Comparison of ENCODE assay signal across 8 cellular contexts in the genomic region with DNA sequence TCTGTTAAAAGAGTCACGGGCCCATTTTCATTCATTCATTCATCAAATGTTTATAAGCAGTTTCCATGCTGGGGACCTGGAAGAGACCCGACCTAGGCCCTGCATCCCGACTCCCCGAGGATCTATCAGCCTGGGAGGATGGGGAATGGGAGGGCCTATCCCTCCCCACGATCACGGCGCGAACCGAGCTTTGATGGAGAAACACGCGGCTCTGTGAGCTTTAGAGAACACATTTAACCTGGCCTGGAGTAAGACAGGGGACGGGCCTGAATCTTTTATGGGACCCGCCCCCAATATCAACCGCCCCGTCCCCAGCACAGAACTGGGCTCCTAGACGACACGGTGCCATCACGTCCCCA. TPM values are rescaled to one million over a fixed set of nuclear protein-coding genes. Genes with fewer than 3 reads are reported as not detected.
DNase-seq lines count a peak whose midpoint lies in the region; ATAC-seq and TF ChIP-seq lines count a peak whose summit lies in the region.

No MANE protein-coding gene starts in this region.

- no peak for ATAC-seq in Panc1
- ATAC-seq in HG03159 (IDR thresholded peaks at IDR 0.05; ENCODE audit: unreplicated experiment) = no peak

- H3K36me3 Mint-ChIP-seq in Calu3 (ENCODE audit: insufficient read depth, unreplicated experiment) = peaks cover 26% of the 10 kb centered on the region

- H3K4me1 ChIP-seq in Panc1 (ENCODE audit: control insufficient read depth, insufficient read depth, low read length) = no peaks in the 10 kb centered on the region; the same call in 1 of the 2 replicates
- H3K4me1 ChIP-seq in prostate gland (replicated peaks) = peaks cover 5% of the 10 kb centered on the region

- H3K4me3 ChIP-seq in Panc1 (ENCODE audit: low read depth in 2 of 2, low read length in 2 of 2) (peak overlapping the region; percentile 45 to 50), epithelial cell of proximal tubule (ENCODE audit: low read depth, low read length) (peak overlapping the region; percentile 34), prostate gland (peak overlapping the region; percentile 2 to 12)

- intact Hi-C loops in Calu3 (cut with micrococcal nuclease; ENCODE audit: unreplicated experiment) = no loop called here
- intact Hi-C loops in Panc1 (cut with micrococcal nuclease; ENCODE audit: unreplicated experiment) = no loop called here
- intact Hi-C loops in prostate gland (cut with DNase I) = no loop called here

- H3K36me3 ChIP-seq in Panc1 (ENCODE audit: control insufficient read depth, insufficient read depth, low read length) = no peaks in the 10 kb centered on the region
- no peaks in the 10 kb centered on the region for H3K36me3 ChIP-seq in prostate gland

- in situ Hi-C loops in Panc1 (cut with HindIII; ENCODE audit: low pct_unique_long_range_greater_than_20kb, low sequenced_read_pairs) = no loop called here

- H3K9me3 Mint-ChIP-seq in Calu3 (ENCODE audit: low read depth, unreplicated experiment) = no peaks in the 10 kb centered on the region

- H3K4me3 Mint-ChIP-seq in Calu3 (ENCODE audit: low read depth, unreplicated experiment) = peak overlapping the region; percentile 61

- DNase-seq in Calu3 (no peak), Panc1 (ENCODE audit: low read depth, low spot score) (no peak), epithelial cell of proximal tubule (ENCODE audit: low read depth) (no peak), prostate gland (ENCODE audit: low spot score) (no peak), occipital lobe (lab: John Stamatoyannopoulos, UW) (no peak), iPS-NIHi11 (ENCODE audit: low spot score) (no peak)
- no peak for DNase-seq in stimulated activated naive CD4-positive, alpha-beta T cell treated with Interleukin-2 at 50 U/mL for 16 hours (lab: John Stamatoyannopoulos, UW)

- peaks cover 28% of the 10 kb centered on the region for H3K4me1 Mint-ChIP-seq in Calu3 (ENCODE audit: low read depth, unreplicated experiment)

- H3K9me3 ChIP-seq in Panc1 (ENCODE audit: control insufficient read depth, insufficient read depth, low read depth, low read length) = no peaks in the 10 kb centered on the region
- H3K9me3 ChIP-seq in prostate gland = no peaks in the 10 kb centered on the region

- BruUV-seq in Calu3 (replicated peaks; lab: Mats Ljungman, UMichigan) (no TSS peak), Panc1 (replicated peaks; lab: Mats Ljungman, UMichigan) (no TSS peak)

- CTCF ChIA-PET in Calu3 (lab: Charles Lee) = no interaction called here
- CTCF ChIA-PET in Panc1 (lab: Charles Lee) = interaction anchor here (0.5 kb wide), 1 partner anchor 23 kb away, joined by 4 read pairs; no protein-coding TSS in a partner anchor

- H3K27ac ChIP-seq in Panc1 (ENCODE audit: low read length) (peak overlapping the region; percentile 44; the same call in 1 of the 2 replicates), prostate gland (no peak overlapping the region)

- TF ChIP-seq CTCF in Calu3 (IDR thresholded peaks at IDR 0.05; ENCODE audit: unreplicated experiment) (no peak), Panc1 (IDR thresholded peaks at IDR 0.05) (no peak), epithelial cell of proximal tubule (conservative IDR thresholded peaks at IDR 0.05; ENCODE audit: low read depth, low read length) (no peak), prostate gland (IDR thresholded peaks at IDR 0.05) (no peak)

- POLR2A ChIA-PET in Panc1 (lab: Charles Lee) = interaction anchor here (0.6 kb wide), 1 partner anchor 58 kb away, joined by 5 read pairs; no protein-coding TSS in a partner anchor

- H3K27me3 Mint-ChIP-seq in Calu3 (ENCODE audit: unreplicated experiment) = no peaks in the 10 kb centered on the region

- H3K27me3 ChIP-seq in Panc1 (ENCODE audit: control insufficient read depth, insufficient read depth, low read length) (no peaks in the 10 kb centered on the region), prostate gland (replicated peaks; ENCODE audit: insufficient read depth) (no peaks in the 10 kb centered on the region)

- WGBS in prostate gland = 8% methylated on average over 18 of the region's 18 CpGs

- TF ChIP-seq POLR2A in prostate gland (IDR thresholded peaks at IDR 0.05) = no peak

- peak overlapping the region; percentile 72 for H3K27ac Mint-ChIP-seq in Calu3 (ENCODE audit: unreplicated experiment)

RNA-seq across cellular contexts. Expression of gene EVI5L, which starts 0.9 kb away (rescaled TPM):
- total RNA-seq in Calu3 (2022) (12.2 and 12.5 TPM in 2 replicates), Panc1 (2021; ENCODE audit: unreplicated experiment) (6.4 TPM), epithelial cell of proximal tubule (6.1 and 9.3 TPM in 2 replicates), prostate gland (10 to 100 TPM; 24.0 to 25.7 TPM), occipital lobe (44.5 TPM)
- polyA plus RNA-seq in Panc1 (2012; ENCODE audit: insufficient read length) = 19.5 TPM

RNA-seq across cellular contexts. Expression of gene PRR36, which starts 45.0 kb away (rescaled TPM):
- total RNA-seq in Calu3 (2022) (10.8 and 11.7 TPM in 2 replicates), Panc1 (2021; ENCODE audit: unreplicated experiment) (3.7 TPM), epithelial cell of proximal tubule (0.72 and 0.81 TPM in 2 replicates), prostate gland (1 to 10 TPM; 2.2 to 4.2 TPM), occipital lobe (4.1 TPM)
- polyA plus RNA-seq in Panc1 (2012; ENCODE audit: insufficient read length) = 8.8 TPM

RNA-seq across cellular contexts. Expression of gene LRRC8E, which starts 59.2 kb away (rescaled TPM):
- 8.0 and 9.1 TPM in 2 replicates for total RNA-seq in Calu3 (2022)
- total RNA-seq in Panc1 (2021; ENCODE audit: unreplicated experiment) = 5.0 TPM
- polyA plus RNA-seq in Panc1 (2012; ENCODE audit: insufficient read length) = 4.4 TPM
- total RNA-seq in epithelial cell of proximal tubule = 11.9 and 18.9 TPM in 2 replicates
- total RNA-seq in prostate gland = 10 to 100 TPM in 1 of 2 donors, 1 to 10 TPM in 1; 4.8 to 11.7 TPM
- not detected for total RNA-seq in occipital lobe
